Comparison of ENCODE assay signal across 1 cellular context in the genomic region with DNA sequence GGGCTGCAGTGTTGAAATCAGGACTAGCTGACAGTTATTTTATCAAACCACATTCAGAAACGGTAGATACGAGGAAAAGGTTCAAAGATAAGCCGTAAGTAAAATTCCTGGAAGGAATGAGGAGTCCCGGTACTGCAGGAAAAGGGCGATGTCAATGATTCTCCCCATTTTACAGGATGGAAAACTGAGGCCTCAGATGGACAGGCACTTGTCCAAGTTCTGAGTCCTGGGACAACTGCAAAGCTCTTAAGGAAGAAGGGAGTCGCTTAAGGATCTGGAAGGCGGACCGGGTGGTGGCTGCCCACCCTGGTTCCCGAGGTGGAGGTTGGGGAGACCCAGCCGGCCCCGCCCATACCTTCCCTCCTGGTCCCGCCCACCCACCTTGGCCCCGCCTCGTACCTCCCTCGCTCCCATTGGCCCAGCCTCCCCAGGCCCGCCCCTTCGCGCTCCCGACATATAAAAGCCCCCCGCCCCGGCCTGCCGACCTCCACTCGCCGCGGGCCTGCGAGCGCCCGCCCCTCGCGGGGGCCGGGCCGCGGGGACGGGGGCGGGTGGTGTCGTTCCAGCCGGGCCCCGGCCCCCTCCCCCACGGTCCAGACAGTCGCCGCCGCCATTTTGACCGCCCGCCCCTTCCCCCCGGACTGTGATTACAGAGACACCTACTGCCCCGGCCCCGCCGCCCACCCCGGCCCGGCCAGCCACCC.
TF ChIP-seq lines count a peak whose summit lies in the region.

No MANE protein-coding gene starts in this region.

TF ChIP-seq in HepG2, 621 proteins besides CTCF, POLR2A, EP300 and RAD21 (continued from another document and continues in another):
- TF ChIP-seq, protein P1, sequence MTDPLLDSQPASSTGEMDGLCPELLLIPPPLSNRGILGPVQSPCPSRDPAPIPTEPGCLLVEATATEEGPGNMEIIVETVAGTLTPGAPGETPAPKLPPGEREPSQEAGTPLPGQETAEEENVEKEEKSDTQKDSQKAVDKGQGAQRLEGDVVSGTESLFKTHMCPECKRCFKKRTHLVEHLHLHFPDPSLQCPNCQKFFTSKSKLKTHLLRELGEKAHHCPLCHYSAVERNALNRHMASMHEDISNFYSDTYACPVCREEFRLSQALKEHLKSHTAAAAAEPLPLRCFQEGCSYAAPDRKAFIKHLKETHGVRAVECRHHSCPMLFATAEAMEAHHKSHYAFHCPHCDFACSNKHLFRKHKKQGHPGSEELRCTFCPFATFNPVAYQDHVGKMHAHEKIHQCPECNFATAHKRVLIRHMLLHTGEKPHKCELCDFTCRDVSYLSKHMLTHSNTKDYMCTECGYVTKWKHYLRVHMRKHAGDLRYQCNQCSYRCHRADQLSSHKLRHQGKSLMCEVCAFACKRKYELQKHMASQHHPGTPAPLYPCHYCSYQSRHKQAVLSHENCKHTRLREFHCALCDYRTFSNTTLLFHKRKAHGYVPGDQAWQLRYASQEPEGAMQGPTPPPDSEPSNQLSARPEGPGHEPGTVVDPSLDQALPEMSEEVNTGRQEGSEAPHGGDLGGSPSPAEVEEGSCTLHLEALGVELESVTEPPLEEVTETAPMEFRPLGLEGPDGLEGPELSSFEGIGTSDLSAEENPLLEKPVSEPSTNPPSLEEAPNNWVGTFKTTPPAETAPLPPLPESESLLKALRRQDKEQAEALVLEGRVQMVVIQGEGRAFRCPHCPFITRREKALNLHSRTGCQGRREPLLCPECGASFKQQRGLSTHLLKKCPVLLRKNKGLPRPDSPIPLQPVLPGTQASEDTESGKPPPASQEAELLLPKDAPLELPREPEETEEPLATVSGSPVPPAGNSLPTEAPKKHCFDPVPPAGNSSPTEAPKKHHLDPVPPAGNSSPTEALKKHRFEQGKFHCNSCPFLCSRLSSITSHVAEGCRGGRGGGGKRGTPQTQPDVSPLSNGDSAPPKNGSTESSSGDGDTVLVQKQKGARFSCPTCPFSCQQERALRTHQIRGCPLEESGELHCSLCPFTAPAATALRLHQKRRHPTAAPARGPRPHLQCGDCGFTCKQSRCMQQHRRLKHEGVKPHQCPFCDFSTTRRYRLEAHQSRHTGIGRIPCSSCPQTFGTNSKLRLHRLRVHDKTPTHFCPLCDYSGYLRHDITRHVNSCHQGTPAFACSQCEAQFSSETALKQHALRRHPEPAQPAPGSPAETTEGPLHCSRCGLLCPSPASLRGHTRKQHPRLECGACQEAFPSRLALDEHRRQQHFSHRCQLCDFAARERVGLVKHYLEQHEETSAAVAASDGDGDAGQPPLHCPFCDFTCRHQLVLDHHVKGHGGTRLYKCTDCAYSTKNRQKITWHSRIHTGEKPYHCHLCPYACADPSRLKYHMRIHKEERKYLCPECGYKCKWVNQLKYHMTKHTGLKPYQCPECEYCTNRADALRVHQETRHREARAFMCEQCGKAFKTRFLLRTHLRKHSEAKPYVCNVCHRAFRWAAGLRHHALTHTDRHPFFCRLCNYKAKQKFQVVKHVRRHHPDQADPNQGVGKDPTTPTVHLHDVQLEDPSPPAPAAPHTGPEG (CRISPR knock-in tag; IDR thresholded peaks at IDR 0.05), result no peak
- TF ChIP-seq, protein P2, sequence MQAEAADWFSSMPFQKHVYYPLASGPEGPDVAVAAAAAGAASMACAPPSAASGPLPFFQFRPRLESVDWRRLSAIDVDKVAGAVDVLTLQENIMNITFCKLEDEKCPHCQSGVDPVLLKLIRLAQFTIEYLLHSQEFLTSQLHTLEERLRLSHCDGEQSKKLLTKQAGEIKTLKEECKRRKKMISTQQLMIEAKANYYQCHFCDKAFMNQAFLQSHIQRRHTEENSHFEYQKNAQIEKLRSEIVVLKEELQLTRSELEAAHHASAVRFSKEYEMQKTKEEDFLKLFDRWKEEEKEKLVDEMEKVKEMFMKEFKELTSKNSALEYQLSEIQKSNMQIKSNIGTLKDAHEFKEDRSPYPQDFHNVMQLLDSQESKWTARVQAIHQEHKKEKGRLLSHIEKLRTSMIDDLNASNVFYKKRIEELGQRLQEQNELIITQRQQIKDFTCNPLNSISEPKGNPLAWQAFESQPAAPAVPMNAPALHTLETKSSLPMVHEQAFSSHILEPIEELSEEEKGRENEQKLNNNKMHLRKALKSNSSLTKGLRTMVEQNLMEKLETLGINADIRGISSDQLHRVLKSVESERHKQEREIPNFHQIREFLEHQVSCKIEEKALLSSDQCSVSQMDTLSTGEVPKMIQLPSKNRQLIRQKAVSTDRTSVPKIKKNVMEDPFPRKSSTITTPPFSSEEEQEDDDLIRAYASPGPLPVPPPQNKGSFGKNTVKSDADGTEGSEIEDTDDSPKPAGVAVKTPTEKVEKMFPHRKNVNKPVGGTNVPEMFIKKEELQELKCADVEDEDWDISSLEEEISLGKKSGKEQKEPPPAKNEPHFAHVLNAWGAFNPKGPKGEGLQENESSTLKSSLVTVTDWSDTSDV (CRISPR knock-in tag; IDR thresholded peaks at IDR 0.05), result no peak
- TF ChIP-seq ZNF451 (CRISPR knock-in tag; IDR thresholded peaks at IDR 0.05), result no peak
- TF ChIP-seq, protein P3, sequence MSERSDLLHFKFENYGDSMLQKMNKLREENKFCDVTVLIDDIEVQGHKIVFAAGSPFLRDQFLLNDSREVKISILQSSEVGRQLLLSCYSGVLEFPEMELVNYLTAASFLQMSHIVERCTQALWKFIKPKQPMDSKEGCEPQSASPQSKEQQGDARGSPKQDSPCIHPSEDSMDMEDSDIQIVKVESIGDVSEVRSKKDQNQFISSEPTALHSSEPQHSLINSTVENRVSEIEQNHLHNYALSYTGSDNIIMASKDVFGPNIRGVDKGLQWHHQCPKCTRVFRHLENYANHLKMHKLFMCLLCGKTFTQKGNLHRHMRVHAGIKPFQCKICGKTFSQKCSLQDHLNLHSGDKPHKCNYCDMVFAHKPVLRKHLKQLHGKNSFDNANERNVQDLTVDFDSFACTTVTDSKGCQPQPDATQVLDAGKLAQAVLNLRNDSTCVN (CRISPR knock-in tag; IDR thresholded peaks at IDR 0.05; ENCODE audit: borderline replicate concordance), result no peak
- no peak for TF ChIP-seq TOE1 (CRISPR knock-in tag; IDR thresholded peaks at IDR 0.05)
- TF ChIP-seq, protein P4, sequence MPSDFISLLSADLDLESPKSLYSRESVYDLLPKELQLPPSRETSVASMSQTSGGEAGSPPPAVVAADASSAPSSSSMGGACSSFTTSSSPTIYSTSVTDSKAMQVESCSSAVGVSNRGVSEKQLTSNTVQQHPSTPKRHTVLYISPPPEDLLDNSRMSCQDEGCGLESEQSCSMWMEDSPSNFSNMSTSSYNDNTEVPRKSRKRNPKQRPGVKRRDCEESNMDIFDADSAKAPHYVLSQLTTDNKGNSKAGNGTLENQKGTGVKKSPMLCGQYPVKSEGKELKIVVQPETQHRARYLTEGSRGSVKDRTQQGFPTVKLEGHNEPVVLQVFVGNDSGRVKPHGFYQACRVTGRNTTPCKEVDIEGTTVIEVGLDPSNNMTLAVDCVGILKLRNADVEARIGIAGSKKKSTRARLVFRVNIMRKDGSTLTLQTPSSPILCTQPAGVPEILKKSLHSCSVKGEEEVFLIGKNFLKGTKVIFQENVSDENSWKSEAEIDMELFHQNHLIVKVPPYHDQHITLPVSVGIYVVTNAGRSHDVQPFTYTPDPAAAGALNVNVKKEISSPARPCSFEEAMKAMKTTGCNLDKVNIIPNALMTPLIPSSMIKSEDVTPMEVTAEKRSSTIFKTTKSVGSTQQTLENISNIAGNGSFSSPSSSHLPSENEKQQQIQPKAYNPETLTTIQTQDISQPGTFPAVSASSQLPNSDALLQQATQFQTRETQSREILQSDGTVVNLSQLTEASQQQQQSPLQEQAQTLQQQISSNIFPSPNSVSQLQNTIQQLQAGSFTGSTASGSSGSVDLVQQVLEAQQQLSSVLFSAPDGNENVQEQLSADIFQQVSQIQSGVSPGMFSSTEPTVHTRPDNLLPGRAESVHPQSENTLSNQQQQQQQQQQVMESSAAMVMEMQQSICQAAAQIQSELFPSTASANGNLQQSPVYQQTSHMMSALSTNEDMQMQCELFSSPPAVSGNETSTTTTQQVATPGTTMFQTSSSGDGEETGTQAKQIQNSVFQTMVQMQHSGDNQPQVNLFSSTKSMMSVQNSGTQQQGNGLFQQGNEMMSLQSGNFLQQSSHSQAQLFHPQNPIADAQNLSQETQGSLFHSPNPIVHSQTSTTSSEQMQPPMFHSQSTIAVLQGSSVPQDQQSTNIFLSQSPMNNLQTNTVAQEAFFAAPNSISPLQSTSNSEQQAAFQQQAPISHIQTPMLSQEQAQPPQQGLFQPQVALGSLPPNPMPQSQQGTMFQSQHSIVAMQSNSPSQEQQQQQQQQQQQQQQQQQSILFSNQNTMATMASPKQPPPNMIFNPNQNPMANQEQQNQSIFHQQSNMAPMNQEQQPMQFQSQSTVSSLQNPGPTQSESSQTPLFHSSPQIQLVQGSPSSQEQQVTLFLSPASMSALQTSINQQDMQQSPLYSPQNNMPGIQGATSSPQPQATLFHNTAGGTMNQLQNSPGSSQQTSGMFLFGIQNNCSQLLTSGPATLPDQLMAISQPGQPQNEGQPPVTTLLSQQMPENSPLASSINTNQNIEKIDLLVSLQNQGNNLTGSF (CRISPR knock-in tag; IDR thresholded peaks at IDR 0.05), result no peak
- TF ChIP-seq POLR2G (IDR thresholded peaks at IDR 0.05; ENCODE audit: low read depth, low read length), result peak; percentile 38; the same call in 1 of the 2 replicates
- no peak for TF ChIP-seq ZNF432 (CRISPR knock-in tag; IDR thresholded peaks at IDR 0.05; ENCODE audit: borderline replicate concordance)
- no peak for TF ChIP-seq PHF8 (CRISPR knock-in tag; IDR thresholded peaks at IDR 0.05)
- TF ChIP-seq ZFX (CRISPR knock-in tag; IDR thresholded peaks at IDR 0.05; ENCODE audit: low read depth), result no peak
- peak; percentile 100 for TF ChIP-seq ZNF629 (CRISPR knock-in tag; conservative IDR thresholded peaks at IDR 0.05)
- no peak for TF ChIP-seq ZNF430 (CRISPR knock-in tag; IDR thresholded peaks at IDR 0.05)
- TF ChIP-seq XRCC5 (optimal IDR thresholded peaks at IDR 0.05; ENCODE audit: low read length), result no peak
- TF ChIP-seq, protein P5, sequence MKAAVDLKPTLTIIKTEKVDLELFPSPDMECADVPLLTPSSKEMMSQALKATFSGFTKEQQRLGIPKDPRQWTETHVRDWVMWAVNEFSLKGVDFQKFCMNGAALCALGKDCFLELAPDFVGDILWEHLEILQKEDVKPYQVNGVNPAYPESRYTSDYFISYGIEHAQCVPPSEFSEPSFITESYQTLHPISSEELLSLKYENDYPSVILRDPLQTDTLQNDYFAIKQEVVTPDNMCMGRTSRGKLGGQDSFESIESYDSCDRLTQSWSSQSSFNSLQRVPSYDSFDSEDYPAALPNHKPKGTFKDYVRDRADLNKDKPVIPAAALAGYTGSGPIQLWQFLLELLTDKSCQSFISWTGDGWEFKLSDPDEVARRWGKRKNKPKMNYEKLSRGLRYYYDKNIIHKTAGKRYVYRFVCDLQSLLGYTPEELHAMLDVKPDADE (CRISPR knock-in tag; IDR thresholded peaks at IDR 0.05), result 0 out of 2 replicates have a peak, but pooled peaks have one; percentile 11
- TF ChIP-seq MAZ (IDR thresholded peaks at IDR 0.05; ENCODE audit: borderline replicate concordance, low read depth, low read length), result peak; percentile 89
- peak; percentile 56; the same call in 1 of the 2 replicates for TF ChIP-seq MAZ (CRISPR knock-in tag; IDR thresholded peaks at IDR 0.05; ENCODE audit: low read depth)
- no peak for TF ChIP-seq HOXD1 (CRISPR knock-in tag; IDR thresholded peaks at IDR 0.05)
- TF ChIP-seq BCL6 (CRISPR knock-in tag; IDR thresholded peaks at IDR 0.05), result peak; percentile 5; the same call in 1 of the 2 replicates
- no peak for TF ChIP-seq TP53 (CRISPR knock-in tag; conservative IDR thresholded peaks at IDR 0.05)
- no peak for TF ChIP-seq FOXK1 (CRISPR knock-in tag; IDR thresholded peaks at IDR 0.05; ENCODE audit: borderline replicate concordance, low read depth)
- no peak for TF ChIP-seq CC2D1A (CRISPR knock-in tag; IDR thresholded peaks at IDR 0.05)
- TF ChIP-seq, protein P6, sequence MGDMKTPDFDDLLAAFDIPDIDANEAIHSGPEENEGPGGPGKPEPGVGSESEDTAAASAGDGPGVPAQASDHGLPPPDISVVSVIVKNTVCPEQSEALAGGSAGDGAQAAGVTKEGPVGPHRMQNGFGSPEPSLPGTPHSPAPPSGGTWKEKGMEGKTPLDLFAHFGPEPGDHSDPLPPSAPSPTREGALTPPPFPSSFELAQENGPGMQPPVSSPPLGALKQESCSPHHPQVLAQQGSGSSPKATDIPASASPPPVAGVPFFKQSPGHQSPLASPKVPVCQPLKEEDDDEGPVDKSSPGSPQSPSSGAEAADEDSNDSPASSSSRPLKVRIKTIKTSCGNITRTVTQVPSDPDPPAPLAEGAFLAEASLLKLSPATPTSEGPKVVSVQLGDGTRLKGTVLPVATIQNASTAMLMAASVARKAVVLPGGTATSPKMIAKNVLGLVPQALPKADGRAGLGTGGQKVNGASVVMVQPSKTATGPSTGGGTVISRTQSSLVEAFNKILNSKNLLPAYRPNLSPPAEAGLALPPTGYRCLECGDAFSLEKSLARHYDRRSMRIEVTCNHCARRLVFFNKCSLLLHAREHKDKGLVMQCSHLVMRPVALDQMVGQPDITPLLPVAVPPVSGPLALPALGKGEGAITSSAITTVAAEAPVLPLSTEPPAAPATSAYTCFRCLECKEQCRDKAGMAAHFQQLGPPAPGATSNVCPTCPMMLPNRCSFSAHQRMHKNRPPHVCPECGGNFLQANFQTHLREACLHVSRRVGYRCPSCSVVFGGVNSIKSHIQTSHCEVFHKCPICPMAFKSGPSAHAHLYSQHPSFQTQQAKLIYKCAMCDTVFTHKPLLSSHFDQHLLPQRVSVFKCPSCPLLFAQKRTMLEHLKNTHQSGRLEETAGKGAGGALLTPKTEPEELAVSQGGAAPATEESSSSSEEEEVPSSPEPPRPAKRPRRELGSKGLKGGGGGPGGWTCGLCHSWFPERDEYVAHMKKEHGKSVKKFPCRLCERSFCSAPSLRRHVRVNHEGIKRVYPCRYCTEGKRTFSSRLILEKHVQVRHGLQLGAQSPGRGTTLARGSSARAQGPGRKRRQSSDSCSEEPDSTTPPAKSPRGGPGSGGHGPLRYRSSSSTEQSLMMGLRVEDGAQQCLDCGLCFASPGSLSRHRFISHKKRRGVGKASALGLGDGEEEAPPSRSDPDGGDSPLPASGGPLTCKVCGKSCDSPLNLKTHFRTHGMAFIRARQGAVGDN (CRISPR knock-in tag; IDR thresholded peaks at IDR 0.05), result no peak
- TF ChIP-seq TSC22D2 (CRISPR knock-in tag; IDR thresholded peaks at IDR 0.05; ENCODE audit: borderline replicate concordance), result no peak
- TF ChIP-seq NR2C2 (CRISPR knock-in tag; IDR thresholded peaks at IDR 0.05; ENCODE audit: borderline replicate concordance), result no peak
- TF ChIP-seq, protein P7, sequence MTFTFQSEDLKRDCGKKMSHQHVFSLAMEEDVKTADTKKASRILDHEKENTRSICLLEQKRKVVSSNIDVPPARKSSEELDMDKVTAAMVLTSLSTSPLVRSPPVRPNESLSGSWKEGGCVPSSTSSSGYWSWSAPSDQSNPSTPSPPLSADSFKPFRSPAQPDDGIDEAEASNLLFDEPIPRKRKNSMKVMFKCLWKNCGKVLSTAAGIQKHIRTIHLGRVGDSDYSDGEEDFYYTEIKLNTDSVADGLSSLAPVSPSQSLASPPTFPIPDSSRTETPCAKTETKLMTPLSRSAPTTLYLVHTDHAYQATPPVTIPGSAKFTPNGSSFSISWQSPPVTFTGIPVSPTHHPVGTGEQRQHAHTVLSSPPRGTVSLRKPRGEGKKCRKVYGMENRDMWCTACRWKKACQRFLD (CRISPR knock-in tag; IDR thresholded peaks at IDR 0.05; ENCODE audit: borderline replicate concordance), result no peak
- TF ChIP-seq, protein P8, sequence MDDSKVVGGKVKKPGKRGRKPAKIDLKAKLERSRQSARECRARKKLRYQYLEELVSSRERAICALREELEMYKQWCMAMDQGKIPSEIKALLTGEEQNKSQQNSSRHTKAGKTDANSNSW (CRISPR knock-in tag; IDR thresholded peaks at IDR 0.05; ENCODE audit: borderline replicate concordance), result no peak
- TF ChIP-seq POGZ (CRISPR knock-in tag; IDR thresholded peaks at IDR 0.05), result peak; percentile 63; the same call in 1 of the 2 replicates
- TF ChIP-seq ARNTL (CRISPR knock-in tag; IDR thresholded peaks at IDR 0.05), result 0 out of 2 replicates have a peak, but pooled peaks have one; percentile 14
- TF ChIP-seq ELF4 (CRISPR knock-in tag; IDR thresholded peaks at IDR 0.05; ENCODE audit: borderline replicate concordance), result no peak
- TF ChIP-seq SOX5 (CRISPR knock-in tag; IDR thresholded peaks at IDR 0.05; ENCODE audit: borderline replicate concordance), result no peak
- peak; percentile 39; the same call in 1 of the 2 replicates for TF ChIP-seq POLR2AphosphoS5 (IDR thresholded peaks at IDR 0.05; ENCODE audit: low read depth, low read length)
- TF ChIP-seq NFKB2 (CRISPR knock-in tag; IDR thresholded peaks at IDR 0.05; ENCODE audit: borderline replicate concordance), result no peak
